7 cellular contexts compared by ENCODE assay signal in the genomic region with DNA sequence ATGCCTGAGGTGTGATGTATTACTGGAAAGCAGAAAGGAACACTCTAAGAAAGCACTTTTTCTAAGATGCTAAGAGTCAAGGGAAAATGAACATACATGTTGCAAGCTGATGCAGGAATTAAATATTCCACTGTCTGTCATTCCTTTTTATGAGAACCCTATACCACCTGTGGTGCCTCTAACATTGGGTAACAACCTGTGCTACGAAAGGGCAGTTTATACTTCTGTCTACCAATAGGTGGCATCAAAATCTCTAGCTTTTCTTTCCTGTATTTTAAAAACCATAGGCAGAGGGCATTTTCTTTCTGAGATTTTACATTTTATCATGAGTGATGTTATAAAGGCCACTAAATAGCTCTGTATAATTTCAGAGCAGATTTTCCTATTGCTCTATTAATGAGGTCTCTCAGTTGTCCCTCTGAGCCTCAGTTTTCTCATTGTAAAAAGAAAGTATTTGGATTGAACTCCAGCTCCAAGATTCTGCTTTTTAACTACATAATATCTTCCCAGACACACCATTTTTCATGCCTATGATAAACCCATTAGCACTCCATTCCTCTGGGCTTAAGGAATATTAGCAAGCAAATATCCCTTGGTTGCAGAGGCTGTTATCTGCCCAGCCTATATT.
A peak's percentile ranks its signal among the peaks of the same experiment; 100 is the strongest.
DNase-seq lines count a peak whose midpoint lies in the region; TF ChIP-seq lines count a peak whose summit lies in the region.

No MANE protein-coding gene starts in this region.

- DNase-seq in NCI-H1436 (lab: John Stamatoyannopoulos, UW) (peak; percentile 49), astrocyte of the hippocampus (ENCODE audit: low read depth, low spot score) (peak; percentile 44), nephron progenitor cell (no peak), NCI-H1930 (lab: John Stamatoyannopoulos, UW) (no peak)
- DNase-seq in activated CD4-positive, alpha-beta T cell treated with anti-CD3 and anti-CD28 coated beads, Interleukin-2, amount 50 U/mL, for 4 hours = no peak
- DNase-seq in stimulated activated CD4-positive, alpha-beta T cell treated with anti-CD3 and anti-CD28 coated beads, Interleukin-4, amount 100 ng/mL, for 1 hour = no peak

- TF ChIP-seq CTCF in GM12874 (IDR thresholded peaks at IDR 0.05; ENCODE audit: insufficient read depth, low read depth, low read length) = peak; percentile 45
- TF ChIP-seq CTCF in nephron progenitor cell (IDR thresholded peaks at IDR 0.05) = peak; percentile 64

- no peak overlapping the region for H3K27ac Mint-ChIP-seq in nephron progenitor cell

- H3K4me3 Mint-ChIP-seq in nephron progenitor cell = no peak overlapping the region

- H3K36me3 Mint-ChIP-seq in nephron progenitor cell (ENCODE audit: low read depth) = no peaks in the 10 kb centered on the region

- H3K9me3 Mint-ChIP-seq in nephron progenitor cell = no peaks in the 10 kb centered on the region

- H3K4me1 Mint-ChIP-seq in nephron progenitor cell = peaks cover 13% of the 10 kb centered on the region

- peaks cover 33% of the 10 kb centered on the region for H3K27me3 Mint-ChIP-seq in nephron progenitor cell (ENCODE audit: low read depth, poor library complexity)

Comparison
In these comparisons a context has a peak if more than half of its experiments do, and no peak if none do; other contexts are left out.
1. DNase-seq: peak in NCI-H1436 (single experiment) and astrocyte of the hippocampus (single experiment); none in nephron progenitor cell (single experiment), activated CD4-positive, alpha-beta T cell treated with anti-CD3 and anti-CD28 coated beads, Interleukin-2, amount 50 U/mL, for 4 hours (0 of 2), stimulated activated CD4-positive, alpha-beta T cell treated with anti-CD3 and anti-CD28 coated beads, Interleukin-4, amount 100 ng/mL, for 1 hour (single experiment) and NCI-H1930 (0 of 2).